Comparison of ENCODE assay signal across 8 cellular contexts in genomic region chr12:4272976-4273650, GRCh38. TPM values are rescaled to one million over a fixed set of nuclear protein-coding genes. Genes with fewer than 3 reads are reported as not detected.
DNase-seq lines count a peak whose midpoint lies in the region; ATAC-seq and TF ChIP-seq lines count a peak whose summit lies in the region.

No MANE protein-coding gene starts in this region.

- no peaks in the 10 kb centered on the region for H3K9me3 ChIP-seq in tibial artery

- no peaks in the 10 kb centered on the region for H3K36me3 ChIP-seq in tibial artery

- no peak for DNase-seq in activated CD8-positive, alpha-beta memory T cell treated with anti-CD3 and anti-CD28 coated beads, Interleukin-2, amount 10 ng/mL, durations not matched to agents 7 days and 5 days
- no peak for DNase-seq in activated CD8-positive, alpha-beta memory T cell treated with anti-CD3 and anti-CD28 coated beads, Interleukin-2, amount 50 U/mL, for 48 hours
- DNase-seq in MCF 10A (ENCODE audit: unreplicated experiment) = no peak
- no peak for DNase-seq in memory B cell (ENCODE audit: low spot score in 2 of 2)
- DNase-seq in tibial artery = no peak

- no peaks in the 10 kb centered on the region for H3K27me3 Mint-ChIP-seq in activated CD8-positive, alpha-beta memory T cell treated with anti-CD3 and anti-CD28 coated beads, Interleukin-2, amount 10 ng/mL, durations not matched to agents 7 days and 5 days
- H3K27me3 Mint-ChIP-seq in MCF 10A (ENCODE audit: insufficient read depth, unreplicated experiment) (peaks cover 76% of the 10 kb centered on the region), memory B cell (no peaks in the 10 kb centered on the region)

- ATAC-seq in activated CD8-positive, alpha-beta memory T cell treated with anti-CD3 and anti-CD28 coated beads, Interleukin-2, amount 10 ng/mL, durations not matched to agents 7 days and 5 days = no peak
- ATAC-seq in memory B cell (ENCODE audit: low read depth) (no peak), GM18907 (IDR thresholded peaks at IDR 0.05; ENCODE audit: unreplicated experiment) (no peak), HG03175 (IDR thresholded peaks at IDR 0.05; ENCODE audit: unreplicated experiment) (no peak), GM18502 (IDR thresholded peaks at IDR 0.05; ENCODE audit: poor library complexity, unreplicated experiment) (no peak)

- peaks cover 0 to 19% of the 10 kb centered on the region in 2 donors for H3K27me3 ChIP-seq in tibial artery

- TF ChIP-seq CTCF in MCF 10A (IDR thresholded peaks at IDR 0.05; ENCODE audit: unreplicated experiment) (no peak), tibial artery (IDR thresholded peaks at IDR 0.05) (no peak)

- no TSS peak for BruUV-seq in MCF 10A (replicated peaks; lab: Mats Ljungman, UMichigan)

- peak overlapping the region; percentile 91 to 93 for H3K27ac ChIP-seq in tibial artery

- intact Hi-C loops in MCF 10A (cut with micrococcal nuclease) (no loop called here), tibial artery (cut with DNase I; ENCODE audit: low total_unique reads) (no loop called here)

- H3K4me3 Mint-ChIP-seq in activated CD8-positive, alpha-beta memory T cell treated with anti-CD3 and anti-CD28 coated beads, Interleukin-2, amount 10 ng/mL, durations not matched to agents 7 days and 5 days = peak overlapping the region; percentile 88
- peak overlapping the region; percentile 79 for H3K4me3 Mint-ChIP-seq in MCF 10A (ENCODE audit: unreplicated experiment)
- peak overlapping the region; percentile 97 for H3K4me3 Mint-ChIP-seq in memory B cell

- peaks cover 43% of the 10 kb centered on the region for H3K36me3 Mint-ChIP-seq in activated CD8-positive, alpha-beta memory T cell treated with anti-CD3 and anti-CD28 coated beads, Interleukin-2, amount 10 ng/mL, durations not matched to agents 7 days and 5 days
- H3K36me3 Mint-ChIP-seq in MCF 10A (ENCODE audit: insufficient read depth, unreplicated experiment) = peaks cover 32% of the 10 kb centered on the region
- H3K36me3 Mint-ChIP-seq in memory B cell = peaks cover 6% of the 10 kb centered on the region

- peak overlapping the region; percentile 68 to 86 for H3K4me3 ChIP-seq in tibial artery

- H3K27ac Mint-ChIP-seq in activated CD8-positive, alpha-beta memory T cell treated with anti-CD3 and anti-CD28 coated beads, Interleukin-2, amount 10 ng/mL, durations not matched to agents 7 days and 5 days = peak overlapping the region; percentile 100
- H3K27ac Mint-ChIP-seq in MCF 10A (ENCODE audit: low read depth, unreplicated experiment) = peak overlapping the region; percentile 37
- H3K27ac Mint-ChIP-seq in memory B cell = peak overlapping the region; percentile 100

- H3K4me1 ChIP-seq in tibial artery = peaks cover 0 to 74% (median 60%) of the 10 kb centered on the region in 4 donors

- CTCF ChIA-PET in activated CD8-positive, alpha-beta memory T cell treated with anti-CD3 and anti-CD28 coated beads, Interleukin-2, amount 10 ng/mL, durations not matched to agents 7 days and 5 days (lab: Charles Lee) = interaction anchor here (1.2 to 7.0 kb wide), 9 partner anchors 108 to 279 kb away, joined by 3 to 72 read pairs (median 17); no protein-coding TSS in a partner anchor
- CTCF ChIA-PET in MCF 10A (lab: Yijun Ruan, JAX) = interaction anchor here (0.5 to 3.6 kb wide), 3 partner anchors 34 to 387 kb away, joined by 3 to 19 read pairs (median 4); no protein-coding TSS in a partner anchor

- H3K9me3 Mint-ChIP-seq in activated CD8-positive, alpha-beta memory T cell treated with anti-CD3 and anti-CD28 coated beads, Interleukin-2, amount 10 ng/mL, durations not matched to agents 7 days and 5 days (ENCODE audit: low read depth) = no peaks in the 10 kb centered on the region
- no peaks in the 10 kb centered on the region for H3K9me3 Mint-ChIP-seq in MCF 10A (ENCODE audit: unreplicated experiment)
- H3K9me3 Mint-ChIP-seq in memory B cell = no peaks in the 10 kb centered on the region

- H3K4me1 Mint-ChIP-seq in activated CD8-positive, alpha-beta memory T cell treated with anti-CD3 and anti-CD28 coated beads, Interleukin-2, amount 10 ng/mL, durations not matched to agents 7 days and 5 days = peaks cover 32% of the 10 kb centered on the region
- H3K4me1 Mint-ChIP-seq in MCF 10A (ENCODE audit: insufficient read depth, unreplicated experiment) (peaks cover 19% of the 10 kb centered on the region), memory B cell (peaks cover 43% of the 10 kb centered on the region)

- POLR2A ChIA-PET in MCF 10A (lab: Yijun Ruan, JAX) = interaction anchor here (0.6 to 1.6 kb wide), 7 partner anchors 35 to 1402 kb away, joined by 3 read pairs; no protein-coding TSS in a partner anchor

RNA-seq across cellular contexts. Expression of gene CCND2, which starts 0.4 kb away (rescaled TPM):
- total RNA-seq in activated CD8-positive, alpha-beta memory T cell treated with anti-CD3 and anti-CD28 coated beads, Interleukin-2, amount 10 ng/mL, durations not matched to agents 7 days and 5 days = 100 to 1,000 TPM; 492 to 862 TPM
- 62.2 and 70.9 TPM in 2 replicates for total RNA-seq in MCF 10A (2022)

RNA-seq across cellular contexts. Expression of gene TIGAR, which starts 47.9 kb away (rescaled TPM):
- total RNA-seq in activated CD8-positive, alpha-beta memory T cell treated with anti-CD3 and anti-CD28 coated beads, Interleukin-2, amount 10 ng/mL, durations not matched to agents 7 days and 5 days = 10 to 100 TPM in 1 of 2 experiments, 1 to 10 TPM in 1; 7.6 to 18.1 TPM
- 44.0 and 45.8 TPM in 2 replicates for total RNA-seq in MCF 10A (2022)

Comparison
In these comparisons a context has a peak if more than half of its experiments do, and no peak if none do; other contexts are left out.
1. H3K27ac Mint-ChIP-seq: peak in every context shown above with its lines; median percentile 100 in activated CD8-positive, alpha-beta memory T cell treated with anti-CD3 and anti-CD28 coated beads, Interleukin-2, amount 10 ng/mL, durations not matched to agents 7 days and 5 days; 100 in memory B cell; 37 in MCF 10A.